In the genomic region with DNA sequence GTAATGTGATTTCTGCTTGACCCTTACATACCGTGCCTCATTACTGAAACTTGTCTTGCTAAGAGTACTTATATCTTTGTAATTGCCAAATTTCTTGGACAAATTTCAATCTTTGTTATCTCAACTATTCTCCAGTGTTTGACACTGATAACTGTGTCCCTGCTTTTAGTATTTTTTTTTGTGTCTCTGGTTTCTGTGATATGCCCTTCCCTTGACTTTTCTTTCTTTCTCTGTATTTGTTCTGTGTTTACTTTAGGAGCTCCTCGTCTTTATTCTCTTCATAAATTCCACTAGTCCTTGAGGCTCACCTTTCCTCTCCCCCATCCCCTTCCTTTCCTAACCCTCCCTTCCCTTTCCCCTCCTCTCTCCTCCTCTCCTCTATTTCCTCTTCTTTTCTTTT, we compare ENCODE assay signal across 25 cellular contexts.
"Had no signal": no experiment of that assay in that cellular context is flagged by ENCODE, and none has a peak within 500 bp of the region (broad histone marks: within the 10 kb centered on the region; RNA-seq: fewer than 3 reads in every experiment).

No MANE protein-coding gene starts in this region.

- H3K27me3 ChIP-seq: neural progenitor cell, ovary, right lobe of liver, sigmoid colon, suprapubic skin, testis, tibial artery, transverse colon, upper lobe of right lung had no signal

- DNase-seq: naive thymus-derived CD4-positive, alpha-beta T cell; natural killer cell; occipital lobe; ovary; posterior cingulate gyrus; psoas muscle; right cardiac atrium; right lobe of liver; sigmoid colon; small intestine; stimulated activated CD4-positive, alpha-beta T cell treated with anti-CD3 and anti-CD28 coated beads, Interleukin-15, amount 100 ng/mL, for 24 hours; stimulated activated CD4-positive, alpha-beta T cell treated with anti-CD3 and anti-CD28 coated beads, Interleukin-2, amount 100 ng/mL, for 24 hours; stimulated activated CD4-positive, alpha-beta T cell treated with anti-CD3 and anti-CD28 coated beads, Interleukin-2, amount 100 ng/mL, for 48 hours; stimulated activated CD4-positive, alpha-beta T cell treated with anti-CD3 and anti-CD28 coated beads, Interleukin-4, amount 100 ng/mL, for 24 hours; stimulated activated naive B cell treated with anti-CD40 and anti-IgM and Interleukin-4, amounts not matched to agents 10 μg/mL and 1 μg/mL and 100 μg/mL, for 72 hours; stimulated activated naive CD8-positive, alpha-beta T cell treated with anti-CD3 and anti-CD28 coated beads, Interleukin-15, amount 100 ng/mL, for 72 hours; stimulated activated naive CD8-positive, alpha-beta T cell treated with anti-CD3 and anti-CD28 coated beads, Interleukin-15, Interleukin-2, amounts not matched to agents 100 U/mL and 50 U/mL, for 24 hours; substantia nigra; testis; tibial artery; transverse colon; upper lobe of right lung had no signal

- H3K27ac ChIP-seq: neural progenitor cell, ovary, parathyroid adenoma, psoas muscle, right lobe of liver, sigmoid colon, suprapubic skin, testis, tibial artery, transverse colon, upper lobe of right lung had no signal

- H3K36me3 ChIP-seq: neural progenitor cell, ovary, right lobe of liver, sigmoid colon, suprapubic skin, tibial artery, transverse colon, upper lobe of right lung had no signal

- H3K4me3 ChIP-seq: neural progenitor cell, ovary, psoas muscle, right lobe of liver, sigmoid colon, suprapubic skin, testis, tibial artery, transverse colon, upper lobe of right lung had no signal

- H3K9me3 ChIP-seq: psoas muscle, right lobe of liver, sigmoid colon, testis, transverse colon, upper lobe of right lung had no signal

- H3K4me1 ChIP-seq: neural progenitor cell, parathyroid adenoma, psoas muscle, right lobe of liver, sigmoid colon, suprapubic skin, testis, tibial artery, transverse colon, upper lobe of right lung had no signal
